ENCODE assay signal across 28 cellular contexts in genomic region chr18:78658531-78658930, GRCh38.
"Had no signal": no experiment of that assay in that cellular context is flagged by ENCODE, and none has a peak within 500 bp of the region (broad histone marks: within the 10 kb centered on the region; RNA-seq: fewer than 3 reads in every experiment).

No MANE protein-coding gene starts in this region.

- ATAC-seq: psoas muscle; right cardiac atrium; right lobe of liver; stimulated activated effector memory CD8-positive, alpha-beta T cell treated with anti-CD3 and anti-CD28 coated beads, Interleukin-12 subunit alpha, Interleukin-12 subunit beta, amount 100 ng/mL, for 72 hours; stimulated activated naive B cell treated with anti-CD40 and anti-IgM and Interleukin-4, amounts not matched to agents 10 μg/mL and 1 μg/mL and 100 μg/mL, for 72 hours had no signal

- H2AFZ ChIP-seq: neural progenitor cell, parathyroid adenoma had no signal

- H3K4me2 ChIP-seq: neural progenitor cell had no signal

- H3K4me3 Mint-ChIP-seq: naive thymus-derived CD4-positive, alpha-beta T cell; nephron; neural progenitor cell; stimulated activated effector memory CD8-positive, alpha-beta T cell treated with anti-CD3 and anti-CD28 coated beads, Interleukin-12 subunit alpha, Interleukin-12 subunit beta, amount 100 ng/mL, for 72 hours; stimulated activated naive B cell treated with anti-CD40 and anti-IgM and Interleukin-4, amounts not matched to agents 10 μg/mL and 1 μg/mL and 100 μg/mL, for 72 hours; stimulated activated naive CD8-positive, alpha-beta T cell treated with anti-CD3 and anti-CD28 coated beads, Interleukin-15, Interleukin-2, amounts not matched to agents 100 ng/mL and 50 ng/mL, for 24 hours had no signal

- H3K4me3 ChIP-seq: neural progenitor cell, ovary, psoas muscle, right lobe of liver, sigmoid colon, stomach, thoracic aorta, thyroid gland, tibial nerve, upper lobe of left lung, vagina had no signal

- H3K27me3 ChIP-seq: neural progenitor cell, neutrophil, ovary, right lobe of liver, thyroid gland, tibial nerve, vagina had no signal

- H3K4me1 ChIP-seq: neural progenitor cell, parathyroid adenoma, psoas muscle, right lobe of liver, sigmoid colon, stomach, thyroid gland, tibial nerve, upper lobe of left lung, vagina had no signal

- H3K27ac Mint-ChIP-seq: naive thymus-derived CD4-positive, alpha-beta T cell; nephron; neural progenitor cell; progenitor cell of endocrine pancreas; stimulated activated effector memory CD8-positive, alpha-beta T cell treated with anti-CD3 and anti-CD28 coated beads, Interleukin-12 subunit alpha, Interleukin-12 subunit beta, amount 100 ng/mL, for 72 hours; stimulated activated naive B cell treated with anti-CD40 and anti-IgM and Interleukin-4, amounts not matched to agents 10 μg/mL and 1 μg/mL and 100 μg/mL, for 72 hours; stimulated activated naive CD8-positive, alpha-beta T cell treated with anti-CD3 and anti-CD28 coated beads, Interleukin-15, Interleukin-2, amounts not matched to agents 100 ng/mL and 50 ng/mL, for 24 hours had no signal

- H3K9me3 ChIP-seq: neutrophil, ovary, psoas muscle, right lobe of liver, sigmoid colon, thoracic aorta, thyroid gland, vagina had no signal

- DNase-seq: naive thymus-derived CD4-positive, alpha-beta T cell; nucleus accumbens; psoas muscle; right cardiac atrium; right lobe of liver; sigmoid colon; small intestine; stimulated activated CD4-positive, alpha-beta T cell treated with anti-CD3 and anti-CD28 coated beads, Interleukin-15, amount 100 ng/mL, for 24 hours; stimulated activated CD4-positive, alpha-beta T cell treated with anti-CD3 and anti-CD28 coated beads, Interleukin-2, amount 100 ng/mL, for 24 hours; stimulated activated CD4-positive, alpha-beta T cell treated with anti-CD3 and anti-CD28 coated beads, Interleukin-2, amount 100 ng/mL, for 48 hours; stimulated activated CD4-positive, alpha-beta T cell treated with anti-CD3 and anti-CD28 coated beads, Interleukin-4, amount 100 ng/mL, for 24 hours; stimulated activated naive B cell treated with anti-CD40 and anti-IgM and Interleukin-4, amounts not matched to agents 10 μg/mL and 1 μg/mL and 100 μg/mL, for 72 hours; stimulated activated naive CD4-positive, alpha-beta T cell treated with Interleukin-2 at 50 U/mL for 16 hours; stomach; thyroid gland; trophoblast cell; upper lobe of left lung had no signal

- H3K4me1 Mint-ChIP-seq: nephron; neural progenitor cell; stimulated activated effector memory CD8-positive, alpha-beta T cell treated with anti-CD3 and anti-CD28 coated beads, Interleukin-12 subunit alpha, Interleukin-12 subunit beta, amount 100 ng/mL, for 72 hours; stimulated activated naive B cell treated with anti-CD40 and anti-IgM and Interleukin-4, amounts not matched to agents 10 μg/mL and 1 μg/mL and 100 μg/mL, for 72 hours had no signal

- H3K79me2 ChIP-seq: parathyroid adenoma had no signal

- H3K36me3 ChIP-seq: neural progenitor cell, neutrophil, ovary, right lobe of liver, sigmoid colon, stomach, thoracic aorta, thyroid gland, tibial nerve, upper lobe of left lung, vagina had no signal

- H3K27ac ChIP-seq: neural progenitor cell, neutrophil, ovary, parathyroid adenoma, psoas muscle, right lobe of liver, sigmoid colon, stomach, thoracic aorta, thyroid gland, tibial nerve, upper lobe of left lung, vagina had no signal

- H3K36me3 Mint-ChIP-seq: naive thymus-derived CD4-positive, alpha-beta T cell; stimulated activated effector memory CD8-positive, alpha-beta T cell treated with anti-CD3 and anti-CD28 coated beads, Interleukin-12 subunit alpha, Interleukin-12 subunit beta, amount 100 ng/mL, for 72 hours had no signal

- H3K9me3 Mint-ChIP-seq: stimulated activated effector memory CD8-positive, alpha-beta T cell treated with anti-CD3 and anti-CD28 coated beads, Interleukin-12 subunit alpha, Interleukin-12 subunit beta, amount 100 ng/mL, for 72 hours; stimulated activated naive CD8-positive, alpha-beta T cell treated with anti-CD3 and anti-CD28 coated beads, Interleukin-15, Interleukin-2, amounts not matched to agents 100 ng/mL and 50 ng/mL, for 24 hours had no signal

- H3K27me3 Mint-ChIP-seq: stimulated activated naive CD8-positive, alpha-beta T cell treated with anti-CD3 and anti-CD28 coated beads, Interleukin-15, Interleukin-2, amounts not matched to agents 100 ng/mL and 50 ng/mL, for 24 hours had no signal
